Comparison of ENCODE assay signal across 1 cellular context in the genomic region with DNA sequence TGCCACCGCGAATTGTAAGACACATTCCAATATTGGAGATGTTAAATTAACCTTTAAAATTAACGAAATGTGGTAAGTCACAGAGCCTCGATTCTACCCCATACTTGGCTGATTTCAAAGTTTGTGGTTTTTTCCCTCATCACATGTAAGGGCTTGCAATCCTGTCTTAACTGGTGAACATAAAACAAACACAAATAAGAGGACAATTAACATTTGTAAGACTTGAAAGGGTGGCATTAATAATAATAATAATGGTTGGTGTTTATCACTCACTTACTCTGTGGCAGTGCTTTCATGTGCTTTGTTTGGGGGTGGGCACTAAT.
TF ChIP-seq lines count a peak whose summit lies in the region.

No MANE protein-coding gene starts in this region.

TF ChIP-seq in GM23338, 12 proteins besides CTCF, POLR2A, EP300 and RAD21:
- TF ChIP-seq POLR2AphosphoS5 (IDR thresholded peaks at IDR 0.05; ENCODE audit: low read depth), result no peak
- TF ChIP-seq ZNF331 (CRISPR knock-in tag; IDR thresholded peaks at IDR 0.05; ENCODE audit: low read depth), result no peak
- TF ChIP-seq, protein P1, sequence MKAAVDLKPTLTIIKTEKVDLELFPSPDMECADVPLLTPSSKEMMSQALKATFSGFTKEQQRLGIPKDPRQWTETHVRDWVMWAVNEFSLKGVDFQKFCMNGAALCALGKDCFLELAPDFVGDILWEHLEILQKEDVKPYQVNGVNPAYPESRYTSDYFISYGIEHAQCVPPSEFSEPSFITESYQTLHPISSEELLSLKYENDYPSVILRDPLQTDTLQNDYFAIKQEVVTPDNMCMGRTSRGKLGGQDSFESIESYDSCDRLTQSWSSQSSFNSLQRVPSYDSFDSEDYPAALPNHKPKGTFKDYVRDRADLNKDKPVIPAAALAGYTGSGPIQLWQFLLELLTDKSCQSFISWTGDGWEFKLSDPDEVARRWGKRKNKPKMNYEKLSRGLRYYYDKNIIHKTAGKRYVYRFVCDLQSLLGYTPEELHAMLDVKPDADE (IDR thresholded peaks at IDR 0.05), result no peak
- TF ChIP-seq ZNF462 (CRISPR knock-in tag; IDR thresholded peaks at IDR 0.05), result no peak
- TF ChIP-seq STAT1 (IDR thresholded peaks at IDR 0.05; ENCODE audit: unreplicated experiment), result no peak
- TF ChIP-seq NANOG (IDR thresholded peaks at IDR 0.05; ENCODE audit: borderline replicate concordance), result no peak
- TF ChIP-seq EZH2 (IDR thresholded peaks at IDR 0.05; ENCODE audit: low read depth, unreplicated experiment), result no peak
- TF ChIP-seq, protein P2, sequence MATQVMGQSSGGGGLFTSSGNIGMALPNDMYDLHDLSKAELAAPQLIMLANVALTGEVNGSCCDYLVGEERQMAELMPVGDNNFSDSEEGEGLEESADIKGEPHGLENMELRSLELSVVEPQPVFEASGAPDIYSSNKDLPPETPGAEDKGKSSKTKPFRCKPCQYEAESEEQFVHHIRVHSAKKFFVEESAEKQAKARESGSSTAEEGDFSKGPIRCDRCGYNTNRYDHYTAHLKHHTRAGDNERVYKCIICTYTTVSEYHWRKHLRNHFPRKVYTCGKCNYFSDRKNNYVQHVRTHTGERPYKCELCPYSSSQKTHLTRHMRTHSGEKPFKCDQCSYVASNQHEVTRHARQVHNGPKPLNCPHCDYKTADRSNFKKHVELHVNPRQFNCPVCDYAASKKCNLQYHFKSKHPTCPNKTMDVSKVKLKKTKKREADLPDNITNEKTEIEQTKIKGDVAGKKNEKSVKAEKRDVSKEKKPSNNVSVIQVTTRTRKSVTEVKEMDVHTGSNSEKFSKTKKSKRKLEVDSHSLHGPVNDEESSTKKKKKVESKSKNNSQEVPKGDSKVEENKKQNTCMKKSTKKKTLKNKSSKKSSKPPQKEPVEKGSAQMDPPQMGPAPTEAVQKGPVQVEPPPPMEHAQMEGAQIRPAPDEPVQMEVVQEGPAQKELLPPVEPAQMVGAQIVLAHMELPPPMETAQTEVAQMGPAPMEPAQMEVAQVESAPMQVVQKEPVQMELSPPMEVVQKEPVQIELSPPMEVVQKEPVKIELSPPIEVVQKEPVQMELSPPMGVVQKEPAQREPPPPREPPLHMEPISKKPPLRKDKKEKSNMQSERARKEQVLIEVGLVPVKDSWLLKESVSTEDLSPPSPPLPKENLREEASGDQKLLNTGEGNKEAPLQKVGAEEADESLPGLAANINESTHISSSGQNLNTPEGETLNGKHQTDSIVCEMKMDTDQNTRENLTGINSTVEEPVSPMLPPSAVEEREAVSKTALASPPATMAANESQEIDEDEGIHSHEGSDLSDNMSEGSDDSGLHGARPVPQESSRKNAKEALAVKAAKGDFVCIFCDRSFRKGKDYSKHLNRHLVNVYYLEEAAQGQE (IDR thresholded peaks at IDR 0.05; ENCODE audit: unreplicated experiment), result no peak
- TF ChIP-seq ZNF114 (CRISPR knock-in tag; IDR thresholded peaks at IDR 0.05), result no peak
- no peak for TF ChIP-seq CREB1 (CRISPR knock-in tag; IDR thresholded peaks at IDR 0.05; ENCODE audit: low read depth)
- TF ChIP-seq JUNB (IDR thresholded peaks at IDR 0.05; ENCODE audit: unreplicated experiment), result no peak
- no peak for TF ChIP-seq EZH2phosphoT487 (IDR thresholded peaks at IDR 0.05; ENCODE audit: unreplicated experiment)
